Comparison of ENCODE assay signal across 8 cellular contexts in genomic region chr15:78149805-78150751, GRCh38. TPM values are rescaled to one million over a fixed set of nuclear protein-coding genes. Genes with fewer than 3 reads are reported as not detected.
DNase-seq lines count a peak whose midpoint lies in the region; ATAC-seq and TF ChIP-seq lines count a peak whose summit lies in the region.

No MANE protein-coding gene starts in this region.

- no peaks in the 10 kb centered on the region for H3K27me3 Mint-ChIP-seq in CD4-positive, alpha-beta T cell

- H3K56ac ChIP-seq in mesendoderm (ENCODE audit: low read length): peak overlapping the region; percentile 95

- no peaks in the 10 kb centered on the region for H3K27me3 ChIP-seq in CD4-positive, alpha-beta T cell (ENCODE audit: control insufficient read depth, insufficient read depth, low read length)
- H3K27me3 ChIP-seq in mesendoderm (ENCODE audit: insufficient read depth, low read length, poor library complexity): no peaks in the 10 kb centered on the region
- no peaks in the 10 kb centered on the region for H3K27me3 ChIP-seq in uterus

- POLR2A ChIA-PET in CD4-positive, alpha-beta T cell (lab: Charles Lee): interaction anchor here (1.0 to 2.8 kb wide), 8 partner anchors 8 to 288 kb away, joined by 3 to 27 read pairs (median 4); partner anchors contain the start of genes CIB2, IREB2 and SKIC8

- H3K4me2 ChIP-seq in mesendoderm (ENCODE audit: low read length): peak overlapping the region; percentile 84

- H3K9me3 ChIP-seq in CD4-positive, alpha-beta T cell (ENCODE audit: control insufficient read depth, low read length): no peaks in the 10 kb centered on the region
- no peaks in the 10 kb centered on the region for H3K9me3 ChIP-seq in uterus

- no peak for ATAC-seq in CD4-positive, alpha-beta T cell (ENCODE audit: poor library complexity)
- peak; percentile 9 for ATAC-seq in GM21619 (IDR thresholded peaks at IDR 0.05; ENCODE audit: unreplicated experiment)
- no peak for ATAC-seq in esophagus mucosa

- H3K36me3 Mint-ChIP-seq in CD4-positive, alpha-beta T cell (ENCODE audit: low read depth): peaks cover 14% of the 10 kb centered on the region

- no peaks in the 10 kb centered on the region for H3K9me3 Mint-ChIP-seq in CD4-positive, alpha-beta T cell

- TF ChIP-seq POLR2A in uterus (IDR thresholded peaks at IDR 0.05): no peak

- H2BK5ac ChIP-seq in mesendoderm (ENCODE audit: low read length): no peak overlapping the region

- H3K27ac Mint-ChIP-seq in CD4-positive, alpha-beta T cell: peak overlapping the region; percentile 82

- no peak overlapping the region for H2BK120ac ChIP-seq in mesendoderm (ENCODE audit: low read depth, low read length)

- intact Hi-C loops in CD4-positive, alpha-beta T cell (cut with DNase I, micrococcal nuclease): loop anchor here (1.0 to 10.0 kb wide), 4 partner anchors 19 to 725 kb away; partner anchors contain the start of genes CIB2 (in 1 of the 2), HMG20A (in 1 of the 2), IREB2 (in 1 of the 2) and PEAK1 (in 1 of the 2)
- intact Hi-C loops in uterus (cut with DNase I; ENCODE audit: low total_unique reads): no loop called here

- H3K4me3 Mint-ChIP-seq in CD4-positive, alpha-beta T cell: peak overlapping the region; percentile 97

- no CpG with 5 or more reads among the region's 20 CpGs for WGBS in mesendoderm (ENCODE audit: extremely low coverage, insufficient coverage, low lambda C conversion rate)

- DNase-seq in CD4-positive, alpha-beta T cell: no peak
- DNase-seq in NCI-H69 (lab: John Stamatoyannopoulos, UW) (peak; percentile 67), choroid plexus epithelial cell (ENCODE audit: low read depth) (peak; percentile 22), mesendoderm (peak; percentile 63), uterus (no peak)
- DNase-seq in activated CD4-positive, alpha-beta T cell treated with anti-CD3 and anti-CD28 coated beads for 48 hours: no peak

- no peak overlapping the region for H3K27ac ChIP-seq in CD4-positive, alpha-beta T cell (ENCODE audit: low read depth, low read length)
- H3K27ac ChIP-seq in mesendoderm (ENCODE audit: low read depth, low read length): no peak overlapping the region
- H3K27ac ChIP-seq in uterus: peak overlapping the region; percentile 76 to 84

- no peak overlapping the region for H3K23ac ChIP-seq in mesendoderm (ENCODE audit: low read length)

- H3K4me1 ChIP-seq in mesendoderm (ENCODE audit: control insufficient read depth, low read depth, low read length) (no peaks in the 10 kb centered on the region), uterus (peaks cover 0 to 5% of the 10 kb centered on the region in 2 donors)

- no peak overlapping the region for H2BK15ac ChIP-seq in mesendoderm (replicated peaks; ENCODE audit: low read depth)

- H3K4ac ChIP-seq in mesendoderm (ENCODE audit: low read depth, low read length): no peak overlapping the region

- H3K79me2 ChIP-seq in mesendoderm (ENCODE audit: control insufficient read depth, insufficient read depth, low read length): no peaks in the 10 kb centered on the region

- H3K36me3 ChIP-seq in mesendoderm (ENCODE audit: control insufficient read depth, insufficient read depth, low read length) (no peaks in the 10 kb centered on the region), uterus (no peaks in the 10 kb centered on the region)

- CTCF ChIA-PET in CD4-positive, alpha-beta T cell (lab: Charles Lee): interaction anchor here (0.6 to 1.6 kb wide), 4 partner anchors 10 to 42 kb away, joined by 3 to 7 read pairs (median 3); partner anchors contain the start of gene CIB2

- no peaks in the 10 kb centered on the region for H3K79me1 ChIP-seq in mesendoderm (ENCODE audit: low read length)

- no peak overlapping the region for H4K8ac ChIP-seq in mesendoderm (ENCODE audit: low read depth, low read length)

- H4K5ac ChIP-seq in mesendoderm (ENCODE audit: low read length): no peak overlapping the region

- H3K4me3 ChIP-seq in choroid plexus epithelial cell (ENCODE audit: low read depth, low read length) (peak overlapping the region; percentile 70), mesendoderm (ENCODE audit: low read length) (peak overlapping the region; percentile 56), uterus (peak overlapping the region; percentile 54 to 75)

- H2AK5ac ChIP-seq in mesendoderm (ENCODE audit: low read length): no peak overlapping the region

- peak overlapping the region; percentile 80 for H3K9ac ChIP-seq in mesendoderm (ENCODE audit: low read length)

- peaks cover 45% of the 10 kb centered on the region for H3K4me1 Mint-ChIP-seq in CD4-positive, alpha-beta T cell (ENCODE audit: low read depth)

- no peak for TF ChIP-seq CTCF in CD4-positive, alpha-beta T cell (IDR thresholded peaks at IDR 0.05)
- no peak for TF ChIP-seq CTCF in choroid plexus epithelial cell (conservative IDR thresholded peaks at IDR 0.05; ENCODE audit: low read depth, low read length)
- TF ChIP-seq CTCF in uterus (IDR thresholded peaks at IDR 0.05): no peak

- no peak overlapping the region for H3K18ac ChIP-seq in mesendoderm (ENCODE audit: low read length)

RNA-seq across cellular contexts. Expression of gene IDH3A, which starts 0.9 kb away (rescaled TPM):
- 10 to 100 TPM; 47.5 to 47.6 TPM for total RNA-seq in CD4-positive, alpha-beta T cell
- 18.4 TPM for polyA plus RNA-seq in mesendoderm (2013, experiment 1 of 2)
- 19.8 TPM for polyA plus RNA-seq in mesendoderm (2013, experiment 2 of 2)
- 100 to 1,000 TPM in 1 of 4 donors, 10 to 100 TPM in 3; 60.1 to 118 (median 86.4) TPM for total RNA-seq in uterus
- total RNA-seq in esophagus mucosa: 99.2 TPM

RNA-seq across cellular contexts. Expression of gene CIB2, which starts 18.8 kb away (rescaled TPM):
- 1 to 10 TPM in 1 of 2 experiments, under 1 TPM in 1; 0.82 to 1.7 TPM for total RNA-seq in CD4-positive, alpha-beta T cell
- polyA plus RNA-seq in mesendoderm (2013, experiment 1 of 2): 25.5 TPM
- 26.6 TPM for polyA plus RNA-seq in mesendoderm (2013, experiment 2 of 2)
- total RNA-seq in uterus: 10 to 100 TPM in 2 of 4 donors, 1 to 10 TPM in 2; 4.4 to 11.3 (median 7.8) TPM
- total RNA-seq in esophagus mucosa: 5.6 TPM

RNA-seq across cellular contexts. Expression of gene SH2D7, which starts 57.7 kb away (rescaled TPM):
- total RNA-seq in CD4-positive, alpha-beta T cell: not detected
- not detected for polyA plus RNA-seq in mesendoderm (2013, experiment 1 of 2)
- not detected for polyA plus RNA-seq in mesendoderm (2013, experiment 2 of 2)
- total RNA-seq in uterus: not detected
- not detected for total RNA-seq in esophagus mucosa

Comparison
In these comparisons a context has a peak if more than half of its experiments do, and no peak if none do; other contexts are left out.
1. DNase-seq: peak in NCI-H69 (single experiment), choroid plexus epithelial cell (single experiment) and mesendoderm (single experiment); none in CD4-positive, alpha-beta T cell (0 of 10), uterus (0 of 2) and activated CD4-positive, alpha-beta T cell treated with anti-CD3 and anti-CD28 coated beads for 48 hours (single experiment).
2. H3K27ac ChIP-seq: peak in uterus (2 of 2); none in CD4-positive, alpha-beta T cell (single experiment) and mesendoderm (single experiment).
3. Peak in every context shown above with its lines, with median percentiles within 50 percentile points of each other: H3K4me3 ChIP-seq.